Comparison of ENCODE assay signal across 15 cellular contexts in genomic region chr18:59748628-59749360, GRCh38. TPM values are rescaled to one million over a fixed set of nuclear protein-coding genes. Genes with fewer than 3 reads are reported as not detected.
A peak's percentile ranks its signal among the peaks of the same experiment; 100 is the strongest.
DNase-seq lines count a peak whose midpoint lies in the region; ATAC-seq and TF ChIP-seq lines count a peak whose summit lies in the region.
"Had no signal": no experiment of that assay in that cellular context is flagged by ENCODE, and none has a peak within 500 bp of the region (broad histone marks: within the 10 kb centered on the region; RNA-seq: fewer than 3 reads in every experiment).

No MANE protein-coding gene starts in this region.

- peaks cover 13% of the 10 kb centered on the region for H3K27me3 Mint-ChIP-seq in activated T-cell treated with anti-CD3 and anti-CD28 coated beads, Interleukin-2, amount 50 U/mL, for 72 hours (ENCODE audit: low read depth)
- H3K27me3 Mint-ChIP-seq in activated T-helper 2 cell treated with anti-CD3 and anti-CD28 coated beads, Interferon-gamma antibody, Interleukin-2, Interleukin-4, amounts not matched to agents 10 μg/mL and 5 μg/mL and 100 μg/mL, durations not matched to agents 14 hours and 24 hours and 36 hours (ENCODE audit: low read depth) = peaks cover 2% of the 10 kb centered on the region
- peaks cover 8% of the 10 kb centered on the region for H3K27me3 Mint-ChIP-seq in progenitor cell of endocrine pancreas

- peak overlapping the region; percentile 99; the same call in 1 of the 2 replicates for H4K5ac ChIP-seq in IMR-90 (ENCODE audit: low read depth, low read length)

- no peaks in the 10 kb centered on the region for H3K79me2 ChIP-seq in mammary epithelial cell (ENCODE audit: insufficient read depth, low read length)

- peak; percentile 94 for DNase-seq in AG10803 (ENCODE audit: low read depth)
- DNase-seq in IMR-90 = peak; percentile 93
- DNase-seq in mammary epithelial cell = peak; percentile 76
- DNase-seq in kidney tubule cell (ENCODE audit: low spot score) = peak; percentile 89
- no peak for DNase-seq in activated T-cell treated with anti-CD3 and anti-CD28 coated beads, Interleukin-2, amount 50 U/mL, for 72 hours
- no peak for DNase-seq in body of pancreas
- no peak for DNase-seq in activated T-helper 2 cell treated with anti-CD3 and anti-CD28 coated beads, Interferon-gamma antibody, Interleukin-2, Interleukin-4, amounts not matched to agents 10 μg/mL and 5 μg/mL and 100 μg/mL, durations not matched to agents 14 hours and 24 hours and 36 hours (ENCODE audit: low spot score)
- no peak for DNase-seq in progenitor cell of endocrine pancreas (ENCODE audit: low spot score, unreplicated experiment)
- DNase-seq: activated naive CD8-positive, alpha-beta T cell treated with anti-CD3 and anti-CD28 coated beads, Interleukin-2, amount 50 U/mL, for 24 hours; NCI-H1694; NCI-H69; posterior cingulate gyrus; stimulated activated naive CD4-positive, alpha-beta T cell treated with Interleukin-2 at 50 U/mL for 16 hours had no signal

- no peaks in the 10 kb centered on the region; a peak in 1 of 4 replicates for H3K79me1 ChIP-seq in IMR-90 (ENCODE audit: low read depth in 1 of 2, low read length in 2 of 2)

- intact Hi-C loops in IMR-90 (cut with micrococcal nuclease) (loop anchor here (10.0 kb wide), 1 partner anchor 54 kb away; the partner anchor contains the start of gene CCBE1), mammary epithelial cell (cut with micrococcal nuclease) (loop anchor here (2.0 kb wide), 1 partner anchor 32 kb away; no protein-coding TSS in a partner anchor), body of pancreas (cut with DNase I) (no loop called here)
- intact Hi-C loops in activated T-helper 2 cell treated with anti-CD3 and anti-CD28 coated beads, Interferon-gamma antibody, Interleukin-2, Interleukin-4, amounts not matched to agents 10 μg/mL and 5 μg/mL and 100 μg/mL, durations not matched to agents 14 hours and 24 hours and 36 hours (cut with micrococcal nuclease) = no loop called here

- H2AK9ac ChIP-seq in IMR-90 (replicated peaks; ENCODE audit: low read depth, low read length, poor library complexity) = peak overlapping the region; percentile 73

- in situ Hi-C loops in IMR-90 (cut with MboI; ENCODE audit: low sequenced_read_pairs) (no loop called here), mammary epithelial cell (cut with MboI; ENCODE audit: low sequenced_read_pairs in 2 of 2) (no loop called here)

- CTCF ChIA-PET in IMR-90 (lab: Yijun Ruan, JAX) = interaction anchor here (0.6 kb wide), 1 partner anchor 31 kb away, joined by 3 read pairs; no protein-coding TSS in a partner anchor
- CTCF ChIA-PET in mammary epithelial cell (lab: Charles Lee; ENCODE audit: low non-redundant PET) = no interaction called here

- peak overlapping the region; percentile 71; the same call in 1 of the 2 replicates for H3K4me2 ChIP-seq in IMR-90 (ENCODE audit: low read depth, low read length)
- peak overlapping the region; percentile 52 for H3K4me2 ChIP-seq in mammary epithelial cell (ENCODE audit: insufficient read depth, low read depth, low read length)

- no peak overlapping the region for H3K4me3 Mint-ChIP-seq in activated T-cell treated with anti-CD3 and anti-CD28 coated beads, Interleukin-2, amount 50 U/mL, for 72 hours
- H3K4me3 Mint-ChIP-seq in activated T-helper 2 cell treated with anti-CD3 and anti-CD28 coated beads, Interferon-gamma antibody, Interleukin-2, Interleukin-4, amounts not matched to agents 10 μg/mL and 5 μg/mL and 100 μg/mL, durations not matched to agents 14 hours and 24 hours and 36 hours (ENCODE audit: low read depth) = no peak overlapping the region
- no peak overlapping the region for H3K4me3 Mint-ChIP-seq in progenitor cell of endocrine pancreas (ENCODE audit: low read depth)
- H3K4me3 Mint-ChIP-seq: activated naive CD8-positive, alpha-beta T cell treated with anti-CD3 and anti-CD28 coated beads, Interleukin-2, amount 50 U/mL, for 24 hours had no signal

- peak overlapping the region; percentile 96 for H2BK20ac ChIP-seq in IMR-90 (ENCODE audit: low read depth, low read length)

- peak overlapping the region; percentile 94 for H2BK120ac ChIP-seq in IMR-90 (ENCODE audit: low read depth, low read length)

- peak overlapping the region; percentile 97; the same call in 1 of the 2 replicates for H3K18ac ChIP-seq in IMR-90 (ENCODE audit: low read depth, low read length)

- H3K14ac ChIP-seq in IMR-90 (replicated peaks; ENCODE audit: low read depth, low read length) = peak overlapping the region; percentile 93

- POLR2A ChIA-PET in IMR-90 (lab: Charles Lee; ENCODE audit: unreplicated experiment) = no interaction called here

- H3K23ac ChIP-seq in IMR-90 (ENCODE audit: low read depth, low read length) = peak overlapping the region; percentile 97; the same call in 1 of the 2 replicates

- H3K9me3 ChIP-seq in IMR-90 (ENCODE audit: control insufficient read depth, insufficient read depth, low read length) (no peaks in the 10 kb centered on the region), mammary epithelial cell (replicated peaks; ENCODE audit: insufficient read depth, low read length) (no peaks in the 10 kb centered on the region), body of pancreas (no peaks in the 10 kb centered on the region)

- H3K4me1 ChIP-seq in IMR-90 (ENCODE audit: control insufficient read depth, insufficient read depth, low read length) (peaks cover 13% of the 10 kb centered on the region), mammary epithelial cell (ENCODE audit: insufficient read depth, low read length) (peaks cover 24% of the 10 kb centered on the region), body of pancreas (no peaks in the 10 kb centered on the region)

- H3K9ac ChIP-seq in IMR-90 (ENCODE audit: low read depth, low read length) = no peak overlapping the region; the same call in 1 of the 2 replicates
- H3K9ac ChIP-seq in mammary epithelial cell (ENCODE audit: insufficient read depth, low read length) = no peak overlapping the region

- peak overlapping the region; percentile 74 for H3K56ac ChIP-seq in IMR-90 (ENCODE audit: extremely low read depth, insufficient read depth, low read length)

- H2BK5ac ChIP-seq in IMR-90 (ENCODE audit: low read depth, low read length, poor library complexity, severe bottlenecking) = peak overlapping the region; percentile 99

- H3K27ac Mint-ChIP-seq in activated T-cell treated with anti-CD3 and anti-CD28 coated beads, Interleukin-2, amount 50 U/mL, for 72 hours = no peak overlapping the region
- no peak overlapping the region for H3K27ac Mint-ChIP-seq in activated T-helper 2 cell treated with anti-CD3 and anti-CD28 coated beads, Interferon-gamma antibody, Interleukin-2, Interleukin-4, amounts not matched to agents 10 μg/mL and 5 μg/mL and 100 μg/mL, durations not matched to agents 14 hours and 24 hours and 36 hours
- H3K27ac Mint-ChIP-seq in progenitor cell of endocrine pancreas = no peak overlapping the region
- H3K27ac Mint-ChIP-seq: activated naive CD8-positive, alpha-beta T cell treated with anti-CD3 and anti-CD28 coated beads, Interleukin-2, amount 50 U/mL, for 24 hours had no signal

- H3K36me3 Mint-ChIP-seq in activated T-cell treated with anti-CD3 and anti-CD28 coated beads, Interleukin-2, amount 50 U/mL, for 72 hours (ENCODE audit: insufficient read depth in 2 of 2) = no peaks in the 10 kb centered on the region
- no peaks in the 10 kb centered on the region for H3K36me3 Mint-ChIP-seq in activated T-helper 2 cell treated with anti-CD3 and anti-CD28 coated beads, Interferon-gamma antibody, Interleukin-2, Interleukin-4, amounts not matched to agents 10 μg/mL and 5 μg/mL and 100 μg/mL, durations not matched to agents 14 hours and 24 hours and 36 hours (ENCODE audit: low read depth)
- no peaks in the 10 kb centered on the region for H3K36me3 Mint-ChIP-seq in progenitor cell of endocrine pancreas (ENCODE audit: insufficient read depth)

- H3K4ac ChIP-seq in IMR-90 (ENCODE audit: low read depth, low read length) = peak overlapping the region; percentile 90

- no peaks in the 10 kb centered on the region for H3K4me1 Mint-ChIP-seq in activated T-cell treated with anti-CD3 and anti-CD28 coated beads, Interleukin-2, amount 50 U/mL, for 72 hours (ENCODE audit: low read depth)
- H3K4me1 Mint-ChIP-seq in activated T-helper 2 cell treated with anti-CD3 and anti-CD28 coated beads, Interferon-gamma antibody, Interleukin-2, Interleukin-4, amounts not matched to agents 10 μg/mL and 5 μg/mL and 100 μg/mL, durations not matched to agents 14 hours and 24 hours and 36 hours (ENCODE audit: low read depth) = no peaks in the 10 kb centered on the region
- no peaks in the 10 kb centered on the region for H3K4me1 Mint-ChIP-seq in progenitor cell of endocrine pancreas (ENCODE audit: low read depth)
- H3K4me1 Mint-ChIP-seq: activated naive CD8-positive, alpha-beta T cell treated with anti-CD3 and anti-CD28 coated beads, Interleukin-2, amount 50 U/mL, for 24 hours had no signal

- H4K20me1 ChIP-seq in IMR-90 (ENCODE audit: insufficient read depth, low read length) = no peaks in the 10 kb centered on the region
- H4K20me1 ChIP-seq in mammary epithelial cell (ENCODE audit: insufficient read depth, low read length) = no peaks in the 10 kb centered on the region

- H3K4me3 ChIP-seq in AG10803 (ENCODE audit: low read length) (no peak overlapping the region), IMR-90 (ENCODE audit: insufficient read depth, low read depth, low read length) (no peak overlapping the region), mammary epithelial cell (replicated peaks in 1 of 3; ENCODE audit: insufficient read depth in 1 of 3, low read depth in 2 of 3, low read length in 3 of 3) (no peak overlapping the region), body of pancreas (no peak overlapping the region)
- H3K4me3 ChIP-seq: SK-N-MC had no signal

- H3K27ac ChIP-seq in IMR-90 (ENCODE audit: insufficient read depth, low read length) (0 out of 2 replicates have a peak overlapping the region, but pooled peaks have one; percentile 30), mammary epithelial cell (ENCODE audit: insufficient read depth, low read depth, low read length) (peak overlapping the region; percentile 52), body of pancreas (no peak overlapping the region)
- H3K27ac ChIP-seq: SK-N-MC had no signal

- H2AFZ ChIP-seq in IMR-90 (replicated peaks; ENCODE audit: low read length, poor library complexity) (no peak overlapping the region), mammary epithelial cell (ENCODE audit: low read depth, low read length) (peak overlapping the region; percentile 54)

- peak overlapping the region; percentile 67 for H2AK5ac ChIP-seq in IMR-90 (ENCODE audit: low read depth, low read length)

- H4K8ac ChIP-seq in IMR-90 (ENCODE audit: low read depth in 2 of 2, low read length in 2 of 2) = peak overlapping the region; percentile 55 to 92

- dilution Hi-C loops in IMR-90 (cut with HindIII; ENCODE audit: low sequenced_read_pairs, unreplicated experiment) = no loop called here
- dilution Hi-C loops in mammary epithelial cell (cut with HindIII; ENCODE audit: low sequenced_read_pairs) = no loop called here

- H3K27me3 ChIP-seq in IMR-90 (ENCODE audit: control insufficient read depth, insufficient read depth, low read length) = no peaks in the 10 kb centered on the region
- H3K27me3 ChIP-seq in mammary epithelial cell (ENCODE audit: insufficient read depth, low read length) = no peaks in the 10 kb centered on the region
- no peaks in the 10 kb centered on the region for H3K27me3 ChIP-seq in body of pancreas

- peaks cover 7% of the 10 kb centered on the region for H3K9me1 ChIP-seq in IMR-90 (ENCODE audit: insufficient read depth, low read length)

- no peak for TF ChIP-seq CTCF in AG10803 (conservative IDR thresholded peaks at IDR 0.05; ENCODE audit: low read length)
- TF ChIP-seq CTCF in IMR-90 (conservative IDR thresholded peaks at IDR 0.05; ENCODE audit: low read depth, low read length) = no peak
- TF ChIP-seq CTCF in mammary epithelial cell (conservative IDR thresholded peaks at IDR 0.05 in 1 of 2, IDR thresholded peaks at IDR 0.05 in 1 of 2; ENCODE audit: extremely low read depth in 1 of 2, insufficient read depth in 1 of 2, low read depth in 1 of 2, low read length in 2 of 2) = no peak
- TF ChIP-seq CTCF in body of pancreas (IDR thresholded peaks at IDR 0.05) = no peak
- TF ChIP-seq CTCF in progenitor cell of endocrine pancreas (IDR thresholded peaks at IDR 0.05; ENCODE audit: unreplicated experiment) = no peak

- no peak for TF ChIP-seq RAD21 in IMR-90 (IDR thresholded peaks at IDR 0.05; ENCODE audit: low read length)

- WGBS in IMR-90 (ENCODE audit: extremely low coverage in 2 of 2, insufficient read length in 1 of 2), 2 experiments = 67% methylated on average over 1 of the region's 2 CpGs; no CpG with 5 or more reads in 1 of the 2 experiments
- 31% methylated on average over 2 of the region's 2 CpGs for WGBS in mammary epithelial cell (ENCODE audit: low coverage, missing lambda C conversion rate)
- 52 to 65% methylated on average over 2 of the region's 2 CpGs for WGBS in body of pancreas, 2 donors

- H2BK15ac ChIP-seq in IMR-90 (ENCODE audit: low read depth, low read length) = peak overlapping the region; percentile 94; the same call in 1 of the 3 replicates

- ATAC-seq in IMR-90 (ENCODE audit: low read depth) (peak; percentile 56), body of pancreas (no peak)
- ATAC-seq in activated T-cell treated with anti-CD3 and anti-CD28 coated beads, Interleukin-2, amount 50 U/mL, for 72 hours (replicated peaks in 1 of 2) = no peak
- ATAC-seq: activated naive CD8-positive, alpha-beta T cell treated with anti-CD3 and anti-CD28 coated beads, Interleukin-2, amount 50 U/mL, for 24 hours had no signal

- H3K9me3 Mint-ChIP-seq in activated T-cell treated with anti-CD3 and anti-CD28 coated beads, Interleukin-2, amount 50 U/mL, for 72 hours = peaks cover 1 to 2% of the 10 kb centered on the region in 2 donors
- H3K9me3 Mint-ChIP-seq in activated T-helper 2 cell treated with anti-CD3 and anti-CD28 coated beads, Interferon-gamma antibody, Interleukin-2, Interleukin-4, amounts not matched to agents 10 μg/mL and 5 μg/mL and 100 μg/mL, durations not matched to agents 14 hours and 24 hours and 36 hours = no peaks in the 10 kb centered on the region
- peaks cover 9% of the 10 kb centered on the region for H3K9me3 Mint-ChIP-seq in progenitor cell of endocrine pancreas (ENCODE audit: low read depth)
- H3K9me3 Mint-ChIP-seq: activated naive CD8-positive, alpha-beta T cell treated with anti-CD3 and anti-CD28 coated beads, Interleukin-2, amount 50 U/mL, for 24 hours had no signal

- TF ChIP-seq POLR2A in IMR-90 (IDR thresholded peaks at IDR 0.05; ENCODE audit: low read depth, low read length) = no peak
- TF ChIP-seq POLR2A in body of pancreas (IDR thresholded peaks at IDR 0.05) = no peak

- H4K91ac ChIP-seq in IMR-90 (ENCODE audit: insufficient read depth, low read depth, low read length) = peak overlapping the region; percentile 91

- H3K36me3 ChIP-seq in IMR-90 (ENCODE audit: control insufficient read depth, insufficient read depth, low read length) (no peaks in the 10 kb centered on the region), mammary epithelial cell (ENCODE audit: insufficient read depth, low read length) (no peaks in the 10 kb centered on the region), body of pancreas (replicated peaks in 1 of 2; ENCODE audit: insufficient read depth in 1 of 2, low read depth in 2 of 2) (no peaks in the 10 kb centered on the region)

- no TSS peak for BruUV-seq in IMR-90 (replicated peaks; lab: Mats Ljungman, UMichigan)
- no TSS peak for BruUV-seq in mammary epithelial cell (replicated peaks; lab: Mats Ljungman, UMichigan)

RNA-seq across cellular contexts. Expression of gene CCBE1, which starts 51.6 kb away (rescaled TPM):
- total RNA-seq in IMR-90 (2012; rRNA removed) = 93.9 and 148 TPM in 2 replicates
- polyA plus RNA-seq in IMR-90 (2012; rRNA removed) = 64.8 and 65.1 TPM in 2 replicates
- 37.7 and 114 TPM in 2 replicates for polyA plus RNA-seq in IMR-90 (2012; cell fraction: cytosol; rRNA removed)
- polyA plus RNA-seq in IMR-90 (2012; cell fraction: nucleus; rRNA removed; ENCODE audit: low replicate concordance) = 22.9 and 25.9 TPM in 2 replicates
- 10 to 100 TPM in 1 of 2 donors, under 1 TPM in 1; 0.50 to 18.4 TPM for total RNA-seq in mammary epithelial cell
- 14.9 TPM for polyA plus RNA-seq in mammary epithelial cell
- polyA minus RNA-seq in mammary epithelial cell = 4.8 TPM
- 1 to 10 TPM in 1 of 2 donors, under 1 TPM in 1; 0.81 to 1.2 TPM for total RNA-seq in activated T-cell treated with anti-CD3 and anti-CD28 coated beads, Interleukin-2, amount 50 U/mL, for 72 hours
- total RNA-seq in body of pancreas = 1 to 10 TPM in 1 of 2 donors, under 1 TPM in 1; 0.99 to 4.4 TPM
- total RNA-seq in activated T-helper 2 cell treated with anti-CD3 and anti-CD28 coated beads, Interferon-gamma antibody, Interleukin-2, Interleukin-4, amounts not matched to agents 10 μg/mL and 5 μg/mL and 100 μg/mL, durations not matched to agents 14 hours and 24 hours and 36 hours = not detected in 2 replicates
- total RNA-seq in progenitor cell of endocrine pancreas = 1.1 and 1.2 TPM in 2 replicates
- total RNA-seq: G401 had no signal

Comparison
In these comparisons a context has a peak if more than half of its experiments do, and no peak if none do; other contexts are left out.
1. DNase-seq: peak in AG10803 (single experiment), IMR-90 (single experiment), mammary epithelial cell (single experiment) and kidney tubule cell (single experiment); none in activated T-cell treated with anti-CD3 and anti-CD28 coated beads, Interleukin-2, amount 50 U/mL, for 72 hours (0 of 2), body of pancreas (0 of 4), activated T-helper 2 cell treated with anti-CD3 and anti-CD28 coated beads, Interferon-gamma antibody, Interleukin-2, Interleukin-4, amounts not matched to agents 10 μg/mL and 5 μg/mL and 100 μg/mL, durations not matched to agents 14 hours and 24 hours and 36 hours (single experiment) and progenitor cell of endocrine pancreas (single experiment).
2. H3K27ac ChIP-seq: peak in IMR-90 (single experiment) and mammary epithelial cell (single experiment); none in body of pancreas (0 of 4).
3. intact Hi-C loops: an anchor here in IMR-90 (10.0 kb wide) and mammary epithelial cell (2.0 kb wide); none called in body of pancreas and activated T-helper 2 cell treated with anti-CD3 and anti-CD28 coated beads, Interferon-gamma antibody, Interleukin-2, Interleukin-4, amounts not matched to agents 10 μg/mL and 5 μg/mL and 100 μg/mL, durations not matched to agents 14 hours and 24 hours and 36 hours.